11 cellular contexts compared by ENCODE assay signal in the genomic region with DNA sequence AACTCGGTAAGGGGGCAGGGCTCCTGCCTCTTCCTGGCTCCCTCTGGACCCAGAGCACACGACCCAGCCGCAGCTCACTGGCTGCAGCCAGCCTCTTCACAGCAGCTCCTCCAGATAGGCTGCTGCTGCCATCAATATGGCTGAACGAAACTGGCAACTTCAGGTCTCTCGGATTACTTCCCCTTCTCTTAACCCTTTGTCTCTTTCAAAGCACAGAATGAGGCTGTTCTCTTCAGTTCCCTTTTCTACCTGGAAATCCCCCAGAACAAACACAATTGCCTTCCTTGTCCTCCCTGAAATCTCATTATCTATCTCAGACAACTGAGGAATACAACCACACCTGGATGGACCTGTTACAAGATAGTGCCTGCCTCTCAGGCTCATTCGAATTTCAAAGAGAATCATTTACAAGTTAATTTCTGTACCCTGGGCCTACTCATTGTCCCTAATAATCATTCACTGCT.
DNase-seq lines count a peak whose midpoint lies in the region; ATAC-seq and TF ChIP-seq lines count a peak whose summit lies in the region.
"Had no signal": no experiment of that assay in that cellular context is flagged by ENCODE, and none has a peak within 500 bp of the region (broad histone marks: within the 10 kb centered on the region; RNA-seq: fewer than 3 reads in every experiment).

No MANE protein-coding gene starts in this region.

- H3K4me3 ChIP-seq in iPS-15b (ENCODE audit: low read depth, low read length) (no peak overlapping the region), MG63 (no peak overlapping the region), sigmoid colon (no peak overlapping the region)
- H3K4me3 ChIP-seq: prostate gland had no signal

- H3K4me1 ChIP-seq in iPS-15b (ENCODE audit: control insufficient read depth, insufficient read depth, low read length) (peaks cover 30% of the 10 kb centered on the region), sigmoid colon (no peaks in the 10 kb centered on the region)
- H3K4me1 ChIP-seq: prostate gland had no signal

- TF ChIP-seq EP300 in sigmoid colon (IDR thresholded peaks at IDR 0.05) = no peak

- H3K36me3 ChIP-seq in iPS-15b (ENCODE audit: control insufficient read depth, insufficient read depth, low read length) = no peaks in the 10 kb centered on the region
- no peaks in the 10 kb centered on the region for H3K36me3 ChIP-seq in MG63
- no peaks in the 10 kb centered on the region for H3K36me3 ChIP-seq in sigmoid colon
- H3K36me3 ChIP-seq: prostate gland had no signal

- intact Hi-C loops in sigmoid colon (cut with DNase I) = no loop called here

- H3K9ac ChIP-seq in iPS-15b (ENCODE audit: low read depth, low read length) = peak overlapping the region; percentile 57

- TF ChIP-seq POLR2A in sigmoid colon (IDR thresholded peaks at IDR 0.05) = no peak

- H3K9me3 ChIP-seq in iPS-15b (ENCODE audit: control insufficient read depth, insufficient read depth, low read length) = no peaks in the 10 kb centered on the region
- H3K9me3 ChIP-seq in MG63 = no peaks in the 10 kb centered on the region
- no peaks in the 10 kb centered on the region for H3K9me3 ChIP-seq in sigmoid colon
- H3K9me3 ChIP-seq: prostate gland had no signal

- H3K27me3 ChIP-seq in iPS-15b (ENCODE audit: control insufficient read depth, insufficient read depth, low read length) (no peaks in the 10 kb centered on the region), MG63 (no peaks in the 10 kb centered on the region), sigmoid colon (no peaks in the 10 kb centered on the region)

- ATAC-seq in GM18519 (IDR thresholded peaks at IDR 0.05; ENCODE audit: low FRiP score, unreplicated experiment) (peak; percentile 100), GM21723 (IDR thresholded peaks at IDR 0.05; ENCODE audit: unreplicated experiment) (peak; percentile 99), HG03457 (IDR thresholded peaks at IDR 0.05; ENCODE audit: unreplicated experiment) (peak; percentile 99), esophagus mucosa (no peak)

- no peak for TF ChIP-seq CTCF in sigmoid colon (IDR thresholded peaks at IDR 0.05)

- DNase-seq in stimulated activated CD4-positive, alpha-beta T cell treated with anti-CD3 and anti-CD28 coated beads, Interleukin-4, amount 100 ng/mL, for 1 hour = no peak
- DNase-seq in MG63 = no peak
- no peak for DNase-seq in sigmoid colon
- DNase-seq: DMS 273 treated with DMSO at 0.1 percent for 48 hours, foreskin melanocyte had no signal

- H3K27ac ChIP-seq in sigmoid colon = no peak overlapping the region
- H3K27ac ChIP-seq: prostate gland had no signal

- 67 to 82% methylated on average over 6 of the region's 6 CpGs for WGBS in sigmoid colon, 2 donors
